1 cellular context compared by ENCODE assay signal in genomic region chr2:98634406-98635092, GRCh38.
A peak's percentile ranks its signal among the peaks of the same experiment; 100 is the strongest.
TF ChIP-seq lines count a peak whose summit lies in the region.

No MANE protein-coding gene starts in this region.

TF ChIP-seq in HepG2, 621 proteins besides CTCF, POLR2A, EP300 and RAD21:
- TF ChIP-seq, protein P1, sequence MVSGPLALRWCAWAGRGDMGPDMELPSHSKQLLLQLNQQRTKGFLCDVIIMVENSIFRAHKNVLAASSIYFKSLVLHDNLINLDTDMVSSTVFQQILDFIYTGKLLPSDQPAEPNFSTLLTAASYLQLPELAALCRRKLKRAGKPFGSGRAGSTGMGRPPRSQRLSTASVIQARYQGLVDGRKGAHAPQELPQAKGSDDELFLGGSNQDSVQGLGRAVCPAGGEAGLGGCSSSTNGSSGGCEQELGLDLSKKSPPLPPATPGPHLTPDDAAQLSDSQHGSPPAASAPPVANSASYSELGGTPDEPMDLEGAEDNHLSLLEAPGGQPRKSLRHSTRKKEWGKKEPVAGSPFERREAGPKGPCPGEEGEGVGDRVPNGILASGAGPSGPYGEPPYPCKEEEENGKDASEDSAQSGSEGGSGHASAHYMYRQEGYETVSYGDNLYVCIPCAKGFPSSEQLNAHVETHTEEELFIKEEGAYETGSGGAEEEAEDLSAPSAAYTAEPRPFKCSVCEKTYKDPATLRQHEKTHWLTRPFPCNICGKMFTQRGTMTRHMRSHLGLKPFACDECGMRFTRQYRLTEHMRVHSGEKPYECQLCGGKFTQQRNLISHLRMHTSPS (CRISPR knock-in tag; IDR thresholded peaks at IDR 0.05; ENCODE audit: low read depth) = no peak
- TF ChIP-seq STAG1 (CRISPR knock-in tag; IDR thresholded peaks at IDR 0.05) = peak; percentile 55
